10 cellular contexts compared by ENCODE assay signal in the genomic region with DNA sequence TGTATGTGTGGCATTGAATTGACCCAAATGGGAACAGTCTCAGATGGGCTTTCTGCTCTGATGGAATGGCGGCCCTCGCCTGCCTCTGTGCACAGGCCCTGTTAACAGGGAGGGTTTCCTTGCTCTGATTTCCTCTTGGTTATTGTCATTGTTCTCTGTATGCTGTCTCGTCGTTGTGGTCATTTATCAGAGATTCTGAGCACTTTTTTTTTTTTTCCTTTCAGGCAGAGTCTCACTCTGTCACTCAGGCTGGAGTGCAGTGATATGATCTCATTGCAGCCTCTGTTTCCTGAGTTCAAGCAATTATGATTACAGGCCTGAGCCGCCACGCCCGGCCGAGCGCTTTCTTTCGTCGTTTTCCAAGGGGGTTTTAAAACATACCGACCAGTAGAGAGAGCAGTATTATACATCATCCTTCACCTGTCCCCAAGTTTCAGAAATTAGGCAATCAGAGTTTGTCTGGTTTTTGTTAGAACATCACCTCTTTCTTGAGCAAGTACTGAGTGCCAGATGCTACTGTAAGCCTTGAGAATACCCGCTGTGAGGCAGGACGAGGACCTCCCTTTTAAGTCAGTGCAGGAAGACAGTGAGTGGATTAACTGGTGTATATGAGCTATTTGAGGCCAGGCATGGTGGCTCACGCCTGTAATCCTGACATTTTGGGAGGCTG. TPM values are rescaled to one million over a fixed set of nuclear protein-coding genes. Genes with fewer than 3 reads are reported as not detected.
DNase-seq lines count a peak whose midpoint lies in the region; ATAC-seq and TF ChIP-seq lines count a peak whose summit lies in the region.
"Had no signal": no experiment of that assay in that cellular context is flagged by ENCODE, and none has a peak within 500 bp of the region (broad histone marks: within the 10 kb centered on the region; RNA-seq: fewer than 3 reads in every experiment).

No MANE protein-coding gene starts in this region.

- ATAC-seq in activated T-cell treated with anti-CD3 and anti-CD28 coated beads, Interleukin-2, amount 50 U/mL, for 72 hours (replicated peaks in 1 of 2) = no peak
- no peak for ATAC-seq in HG03378 (IDR thresholded peaks at IDR 0.05; ENCODE audit: unreplicated experiment)
- no peak for ATAC-seq in GM18909 (IDR thresholded peaks at IDR 0.05; ENCODE audit: poor library complexity, unreplicated experiment)

- H3K4me1 Mint-ChIP-seq in activated T-cell treated with anti-CD3 and anti-CD28 coated beads, Interleukin-2, amount 50 U/mL, for 72 hours (ENCODE audit: low read depth) = peaks cover 73% of the 10 kb centered on the region
- H3K4me1 Mint-ChIP-seq in activated CD4-positive, alpha-beta memory T cell treated with anti-CD3 and anti-CD28 coated beads, Interleukin-2, amount 10 ng/mL, durations not matched to agents 7 days and 5 days = peaks cover 76% of the 10 kb centered on the region
- H3K4me1 Mint-ChIP-seq in type B pancreatic cell (ENCODE audit: unreplicated experiment) = peaks cover 71% of the 10 kb centered on the region

- H3K27ac Mint-ChIP-seq in activated T-cell treated with anti-CD3 and anti-CD28 coated beads, Interleukin-2, amount 50 U/mL, for 72 hours = peak overlapping the region; percentile 12
- peak overlapping the region; percentile 85 for H3K27ac Mint-ChIP-seq in activated CD4-positive, alpha-beta memory T cell treated with anti-CD3 and anti-CD28 coated beads, Interleukin-2, amount 10 ng/mL, durations not matched to agents 7 days and 5 days
- H3K27ac Mint-ChIP-seq in type B pancreatic cell = peak overlapping the region; percentile 87

- peaks cover 10% of the 10 kb centered on the region for H3K27me3 Mint-ChIP-seq in activated T-cell treated with anti-CD3 and anti-CD28 coated beads, Interleukin-2, amount 50 U/mL, for 72 hours (ENCODE audit: low read depth)
- no peaks in the 10 kb centered on the region for H3K27me3 Mint-ChIP-seq in activated CD4-positive, alpha-beta memory T cell treated with anti-CD3 and anti-CD28 coated beads, Interleukin-2, amount 10 ng/mL, durations not matched to agents 7 days and 5 days
- no peaks in the 10 kb centered on the region for H3K27me3 Mint-ChIP-seq in type B pancreatic cell

- peaks cover 4 to 5% of the 10 kb centered on the region in 2 donors for H3K36me3 Mint-ChIP-seq in activated T-cell treated with anti-CD3 and anti-CD28 coated beads, Interleukin-2, amount 50 U/mL, for 72 hours (ENCODE audit: insufficient read depth in 2 of 2)
- peaks cover 45% of the 10 kb centered on the region for H3K36me3 Mint-ChIP-seq in activated CD4-positive, alpha-beta memory T cell treated with anti-CD3 and anti-CD28 coated beads, Interleukin-2, amount 10 ng/mL, durations not matched to agents 7 days and 5 days (ENCODE audit: low read depth)
- no peaks in the 10 kb centered on the region for H3K36me3 Mint-ChIP-seq in type B pancreatic cell

- POLR2A ChIA-PET in activated CD4-positive, alpha-beta memory T cell treated with anti-CD3 and anti-CD28 coated beads, Interleukin-2, amount 10 ng/mL, durations not matched to agents 7 days and 5 days (lab: Charles Lee) = no interaction called here

- CTCF ChIA-PET in activated CD4-positive, alpha-beta memory T cell treated with anti-CD3 and anti-CD28 coated beads, Interleukin-2, amount 10 ng/mL, durations not matched to agents 7 days and 5 days (lab: Charles Lee) = no interaction called here

- H3K9me3 Mint-ChIP-seq in activated T-cell treated with anti-CD3 and anti-CD28 coated beads, Interleukin-2, amount 50 U/mL, for 72 hours = peaks cover 0 to under 1% of the 10 kb centered on the region in 2 donors
- H3K9me3 Mint-ChIP-seq in activated CD4-positive, alpha-beta memory T cell treated with anti-CD3 and anti-CD28 coated beads, Interleukin-2, amount 10 ng/mL, durations not matched to agents 7 days and 5 days = no peaks in the 10 kb centered on the region
- H3K9me3 Mint-ChIP-seq in type B pancreatic cell = no peaks in the 10 kb centered on the region

- TF ChIP-seq CTCF in type B pancreatic cell (conservative IDR thresholded peaks at IDR 0.05) = no peak

- DNase-seq in activated T-cell treated with anti-CD3 and anti-CD28 coated beads, Interleukin-2, amount 50 U/mL, for 72 hours = no peak
- no peak for DNase-seq in activated T-cell treated with anti-CD3 and anti-CD28 coated beads, Interleukin-2, amount 50 U/mL, for 48 hours
- DNase-seq in activated CD4-positive, alpha-beta memory T cell treated with anti-CD3 and anti-CD28 coated beads, Interleukin-2, amount 10 ng/mL, durations not matched to agents 7 days and 5 days = peak; percentile 56
- DNase-seq in islet precursor cell (peak; percentile 54), type B pancreatic cell (ENCODE audit: extremely low spot score, unreplicated experiment) (no peak), AG20443 (ENCODE audit: low spot score) (no peak)
- DNase-seq: AML-193, NCI-H1092 had no signal

- peak overlapping the region; percentile 1 to 52 for H3K4me3 Mint-ChIP-seq in activated T-cell treated with anti-CD3 and anti-CD28 coated beads, Interleukin-2, amount 50 U/mL, for 72 hours
- H3K4me3 Mint-ChIP-seq in activated CD4-positive, alpha-beta memory T cell treated with anti-CD3 and anti-CD28 coated beads, Interleukin-2, amount 10 ng/mL, durations not matched to agents 7 days and 5 days = peak overlapping the region; percentile 59
- peak overlapping the region; percentile 69 for H3K4me3 Mint-ChIP-seq in type B pancreatic cell

RNA-seq across cellular contexts. Expression of a gene that starts 6.5 kb away (rescaled TPM):
- 10 to 100 TPM in 1 of 2 donors, 1 to 10 TPM in 1; 5.1 to 10.6 TPM for total RNA-seq in activated T-cell treated with anti-CD3 and anti-CD28 coated beads, Interleukin-2, amount 50 U/mL, for 72 hours
- total RNA-seq in activated CD4-positive, alpha-beta memory T cell treated with anti-CD3 and anti-CD28 coated beads, Interleukin-2, amount 10 ng/mL, durations not matched to agents 7 days and 5 days = 10 to 100 TPM; 64.6 to 65.1 TPM
- total RNA-seq in type B pancreatic cell (ENCODE audit: low replicate concordance) = 17.6 and 22.4 TPM in 2 replicates

RNA-seq across cellular contexts. Expression of a gene that starts 55.3 kb away (rescaled TPM):
- 100 to 1,000 TPM; 120 to 121 TPM for total RNA-seq in activated T-cell treated with anti-CD3 and anti-CD28 coated beads, Interleukin-2, amount 50 U/mL, for 72 hours
- total RNA-seq in activated CD4-positive, alpha-beta memory T cell treated with anti-CD3 and anti-CD28 coated beads, Interleukin-2, amount 10 ng/mL, durations not matched to agents 7 days and 5 days = 100 to 1,000 TPM; 135 to 138 TPM
- total RNA-seq in type B pancreatic cell (ENCODE audit: low replicate concordance) = 178 and 183 TPM in 2 replicates

Comparison
In these comparisons a context has a peak if more than half of its experiments do, and no peak if none do; other contexts are left out.
1. DNase-seq: peak in activated CD4-positive, alpha-beta memory T cell treated with anti-CD3 and anti-CD28 coated beads, Interleukin-2, amount 10 ng/mL, durations not matched to agents 7 days and 5 days (single experiment) and islet precursor cell (single experiment); none in activated T-cell treated with anti-CD3 and anti-CD28 coated beads, Interleukin-2, amount 50 U/mL, for 72 hours (0 of 2), activated T-cell treated with anti-CD3 and anti-CD28 coated beads, Interleukin-2, amount 50 U/mL, for 48 hours (0 of 2), type B pancreatic cell (single experiment) and AG20443 (single experiment).
2. H3K27ac Mint-ChIP-seq: peak in every context shown above with its lines; median percentile 87 in type B pancreatic cell; 85 in activated CD4-positive, alpha-beta memory T cell treated with anti-CD3 and anti-CD28 coated beads, Interleukin-2, amount 10 ng/mL, durations not matched to agents 7 days and 5 days; 12 in activated T-cell treated with anti-CD3 and anti-CD28 coated beads, Interleukin-2, amount 50 U/mL, for 72 hours.
3. Peak in every context shown above with its lines, with median percentiles within 50 percentile points of each other: H3K4me3 Mint-ChIP-seq.